Comparison of ENCODE assay signal across 26 cellular contexts in genomic region chr10:96661632-96662031, GRCh38. TPM values are rescaled to one million over a fixed set of nuclear protein-coding genes. Genes with fewer than 3 reads are reported as not detected.
A peak's percentile ranks its signal among the peaks of the same experiment; 100 is the strongest.
DNase-seq lines count a peak whose midpoint lies in the region; ATAC-seq, FAIRE-seq and TF ChIP-seq lines count a peak whose summit lies in the region.
"Had no signal": no experiment of that assay in that cellular context is flagged by ENCODE, and none has a peak within 500 bp of the region (broad histone marks: within the 10 kb centered on the region; RNA-seq: fewer than 3 reads in every experiment).

No MANE protein-coding gene starts in this region.

- H3K4me3 ChIP-seq in HepG2 (replicated peaks in 1 of 3; ENCODE audit: insufficient read depth in 1 of 3, low read depth in 2 of 3, low read length in 3 of 3), result no peak overlapping the region
- H3K4me3 ChIP-seq: GM12878, SJSA1 had no signal

- CTCF ChIA-PET in HepG2 (lab: Yijun Ruan, JAX; ENCODE audit: low intra/inter-chr PET ratio, low total read pairs), result no interaction called here

- no peaks in the 10 kb centered on the region for H3K9me3 ChIP-seq in HepG2 (ENCODE audit: low read length)
- H3K9me3 ChIP-seq: SJSA1 had no signal

- H3K27me3 ChIP-seq in HepG2 (ENCODE audit: control insufficient read depth in 1 of 2, insufficient read depth in 2 of 2, low read length in 2 of 2), result no peaks in the 10 kb centered on the region
- H3K27me3 ChIP-seq: SJSA1 had no signal

- no peak overlapping the region for H3K9ac ChIP-seq in HepG2 (ENCODE audit: insufficient read depth, low read depth, low read length)

- H2AFZ ChIP-seq in HepG2 (ENCODE audit: low read length), result no peak overlapping the region

- DNase-seq in RCC 7860 (ENCODE audit: low spot score) (no peak), HepG2 (ENCODE audit: low spot score) (no peak), neural crest cell (ENCODE audit: low read depth, low spot score) (no peak), SW 1271 (lab: John Stamatoyannopoulos, UW) (no peak), hypothalamus (lab: John Stamatoyannopoulos, UW) (no peak)
- no peak for DNase-seq in activated T-cell treated with anti-CD3 and anti-CD28 coated beads, Interleukin-2, amount 50 U/mL, for 48 hours
- DNase-seq: 8988T; CD4-positive, CD25-positive, alpha-beta regulatory T cell; COR-L47; DMS 273 treated with DMSO at 0.1 percent for 48 hours; DND-41; KBM-7; MM.1S; NCI-H1048; NCI-H1417 treated with DMSO at 0.1 percent for 48 hours; NCI-H187; NCI-H446; NCI-H526; OCI-M1 had no signal

- H3K27ac Mint-ChIP-seq in neural crest cell (ENCODE audit: unreplicated experiment), result peak overlapping the region; percentile 50
- H3K27ac Mint-ChIP-seq: CD4-positive, CD25-positive, alpha-beta regulatory T cell had no signal

- intact Hi-C loops in HepG2 (cut with micrococcal nuclease; ENCODE audit: unreplicated experiment), result no loop called here

- TF ChIP-seq RAD21 in HepG2 (CRISPR knock-in tag; IDR thresholded peaks at IDR 0.05), result no peak

- BruUV-seq in HepG2 (replicated peaks; lab: Mats Ljungman, UMichigan), result no TSS peak

- H3K36me3 Mint-ChIP-seq in neural crest cell (ENCODE audit: low read depth), result no peaks in the 10 kb centered on the region
- H3K36me3 Mint-ChIP-seq: CD4-positive, CD25-positive, alpha-beta regulatory T cell had no signal

- no peaks in the 10 kb centered on the region for H3K36me3 ChIP-seq in HepG2 (replicated peaks in 1 of 2; ENCODE audit: control insufficient read depth in 1 of 2, insufficient read depth in 2 of 2, low read length in 2 of 2)
- H3K36me3 ChIP-seq: SJSA1 had no signal

- H3K27ac ChIP-seq in HepG2 (ENCODE audit: extremely low read length, insufficient read depth, low read length), result no peak overlapping the region
- H3K27ac ChIP-seq: HL-60, SJSA1 had no signal

- no peak for TF ChIP-seq POLR2A in HepG2 (IDR thresholded peaks at IDR 0.05; ENCODE audit: insufficient read depth in 1 of 2, low read depth in 2 of 2, low read length in 2 of 2)

- no peaks in the 10 kb centered on the region for H3K79me2 ChIP-seq in HepG2 (ENCODE audit: insufficient read depth, low read length)

- WGBS in HepG2 (ENCODE audit: low lambda C conversion rate), result 75% methylated on average over 2 of the region's 2 CpGs

- peak; percentile 71 for FAIRE-seq in A204.1 (lab: Jason Lieb, UNC)
- peak; percentile 33 for FAIRE-seq in RCC 7860 (lab: Jason Lieb, UNC)
- FAIRE-seq in HepG2 (lab: Jason Lieb, UNC), result no peak
- FAIRE-seq: GM12878, H54 had no signal

- no peak overlapping the region for H3K4me3 Mint-ChIP-seq in neural crest cell
- H3K4me3 Mint-ChIP-seq: CD4-positive, CD25-positive, alpha-beta regulatory T cell had no signal

- H4K20me1 ChIP-seq in HepG2 (ENCODE audit: insufficient read depth, low read length), result no peaks in the 10 kb centered on the region

- TF ChIP-seq CTCF in HepG2 (CRISPR knock-in tag; IDR thresholded peaks at IDR 0.05) (no peak), neural crest cell (conservative IDR thresholded peaks at IDR 0.05) (no peak)

- peaks cover 58% of the 10 kb centered on the region for H3K4me1 ChIP-seq in HepG2 (ENCODE audit: insufficient read depth, low read length)

- ATAC-seq in HepG2, result no peak
- ATAC-seq in HG02970 (IDR thresholded peaks at IDR 0.05; ENCODE audit: low FRiP score, unreplicated experiment), result no peak
- ATAC-seq: GM12878, Right ventricle myocardium inferior had no signal

- peaks cover 13% of the 10 kb centered on the region for H3K4me1 Mint-ChIP-seq in neural crest cell

- no peaks in the 10 kb centered on the region for H3K27me3 Mint-ChIP-seq in neural crest cell (ENCODE audit: low read depth)
- H3K27me3 Mint-ChIP-seq: CD4-positive, CD25-positive, alpha-beta regulatory T cell had no signal

- POLR2A ChIA-PET in HepG2 (lab: Yijun Ruan, JAX), result no interaction called here

- no peaks in the 10 kb centered on the region for H3K9me3 Mint-ChIP-seq in neural crest cell
- H3K9me3 Mint-ChIP-seq: CD4-positive, CD25-positive, alpha-beta regulatory T cell had no signal

- TF ChIP-seq EP300 in HepG2 (IDR thresholded peaks at IDR 0.05; ENCODE audit: low read depth in 2 of 2, low read length in 2 of 2) (no peak), HepG2 (CRISPR knock-in tag; IDR thresholded peaks at IDR 0.05; ENCODE audit: borderline replicate concordance) (no peak)

- in situ Hi-C loops in HepG2 (cut with HindIII; ENCODE audit: extremely low pct_ligation_motif_present, low pct_unique_long_range_greater_than_20kb), result no loop called here

- no peak overlapping the region for H3K4me2 ChIP-seq in HepG2 (ENCODE audit: low read depth, low read length)

TF ChIP-seq in HepG2, 621 proteins besides CTCF, POLR2A, EP300 and RAD21 (continues in another document):
- TF ChIP-seq ZNF770 (CRISPR knock-in tag; IDR thresholded peaks at IDR 0.05), result peak; percentile 68
- TF ChIP-seq HNRNPK (IDR thresholded peaks at IDR 0.05; ENCODE audit: low read depth, low read length, poor library complexity, severe bottlenecking), result peak; percentile 66
- no peak for TF ChIP-seq TCF7 (IDR thresholded peaks at IDR 0.05; ENCODE audit: low read depth)
- no peak for TF ChIP-seq GATA4 (IDR thresholded peaks at IDR 0.05; ENCODE audit: borderline replicate concordance, low read depth)
- no peak for TF ChIP-seq BHLHE40 (IDR thresholded peaks at IDR 0.05; ENCODE audit: low read length)
- TF ChIP-seq SNAPC5 (CRISPR knock-in tag; IDR thresholded peaks at IDR 0.05; ENCODE audit: borderline replicate concordance), result no peak
- no peak for TF ChIP-seq NR2C2 (CRISPR knock-in tag; IDR thresholded peaks at IDR 0.05; ENCODE audit: borderline replicate concordance)
- TF ChIP-seq KDM1A (CRISPR knock-in tag; IDR thresholded peaks at IDR 0.05), result no peak
- TF ChIP-seq ATF1 (CRISPR knock-in tag; IDR thresholded peaks at IDR 0.05), result no peak
- no peak for TF ChIP-seq FOXA1 (IDR thresholded peaks at IDR 0.05)
- no peak for TF ChIP-seq FOXA1 (CRISPR knock-in tag; IDR thresholded peaks at IDR 0.05)

RNA-seq across cellular contexts. Expression of gene PIK3AP1, which starts 58.7 kb away (rescaled TPM):
- total RNA-seq in HepG2 (2016; rRNA removed; fragmentation: Illumina TruSeq; extraction: Trizol) (13.8 and 18.5 TPM in 2 replicates), neural crest cell (0.73 and 1.3 TPM in 2 replicates)
- 2.4 and 2.7 TPM in 2 replicates for total RNA-seq in HepG2 (2016; cell fraction: cytosol; rRNA removed; fragmentation: Illumina TruSeq; extraction: Trizol; ENCODE audit: low read depth)
- total RNA-seq in HepG2 (2016; cell fraction: insoluble cytoplasmic fraction; rRNA removed; fragmentation: Illumina TruSeq; extraction: Trizol), result 12.7 and 17.4 TPM in 2 replicates
- 9.7 and 10.0 TPM in 2 replicates for total RNA-seq in HepG2 (2016; cell fraction: membrane; rRNA removed; fragmentation: Illumina TruSeq; extraction: Trizol)
- 9.3 and 9.7 TPM in 2 replicates for total RNA-seq in HepG2 (2016; cell fraction: nucleus; rRNA removed; fragmentation: Illumina TruSeq; extraction: Trizol)
- 3.6 and 4.6 TPM in 2 replicates for polyA plus RNA-seq in HepG2 (2011; rRNA removed)
- 3.8 and 6.8 TPM in 2 replicates for polyA plus RNA-seq in HepG2 (2011; cell fraction: cytosol; rRNA removed)
- 1.4 and 3.6 TPM in 2 replicates for polyA plus RNA-seq in HepG2 (2011; cell fraction: nucleus; rRNA removed)
- polyA plus RNA-seq in HepG2 (2012), result 5.0 and 6.6 TPM in 2 replicates
- 1.0 and 1.1 TPM in 2 replicates for polyA plus RNA-seq in HepG2 (2016; cell fraction: cytosol; fragmentation: Illumina TruSeq; extraction: Trizol; ENCODE audit: low read depth)
- polyA plus RNA-seq in HepG2 (2016; cell fraction: insoluble cytoplasmic fraction; fragmentation: Illumina TruSeq; extraction: Trizol; ENCODE audit: low read depth), result 14.5 and 14.6 TPM in 2 replicates
- polyA plus RNA-seq in HepG2 (2016; cell fraction: membrane; fragmentation: Illumina TruSeq; extraction: Trizol; ENCODE audit: low read depth), result 4.6 TPM in 2 replicates
- 7.6 and 7.8 TPM in 2 replicates for polyA plus RNA-seq in HepG2 (2016; cell fraction: nucleus; fragmentation: Illumina TruSeq; extraction: Trizol; ENCODE audit: insufficient read depth, low read depth)
- 0.63 and 5.2 TPM in 2 replicates for polyA minus RNA-seq in HepG2 (2011; rRNA and poly(A)+ RNA removed; ENCODE audit: low replicate concordance)
- 2.9 and 6.4 TPM in 2 replicates for polyA minus RNA-seq in HepG2 (2011; cell fraction: cytosol; rRNA and poly(A)+ RNA removed)
- 3.2 and 7.1 TPM in 2 replicates for polyA minus RNA-seq in HepG2 (2011; cell fraction: nucleus; rRNA and poly(A)+ RNA removed)
